In the genomic region with DNA sequence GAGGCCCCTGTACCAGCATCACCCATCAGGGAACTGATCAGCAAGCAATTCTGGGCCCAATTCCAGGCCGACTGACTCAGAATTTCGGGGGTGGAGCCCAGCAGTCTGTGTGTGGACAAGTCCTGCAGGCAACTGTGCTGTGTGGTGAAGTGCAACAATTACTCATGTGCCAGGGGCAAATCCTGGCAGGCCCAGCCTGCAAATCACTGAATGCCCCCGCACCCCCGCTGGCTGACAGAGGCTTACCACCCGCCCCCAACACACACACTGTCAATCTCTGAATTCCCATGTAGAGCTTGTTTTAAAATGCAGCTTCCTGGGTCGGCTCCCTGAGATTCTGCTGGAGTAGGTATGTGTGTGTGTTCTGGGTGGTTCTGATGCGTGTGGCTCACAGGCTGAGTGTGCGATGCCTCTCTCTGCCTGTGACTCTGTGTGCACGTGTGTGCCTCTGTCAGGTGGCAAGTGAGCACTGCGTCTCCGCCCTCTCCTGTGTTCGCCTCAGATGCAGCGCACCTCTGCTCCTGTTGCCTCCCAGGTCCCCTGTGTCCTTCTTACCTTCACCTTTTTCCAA, we compare ENCODE assay signal across 9 cellular contexts. TPM values are rescaled to one million over a fixed set of nuclear protein-coding genes. Genes with fewer than 3 reads are reported as not detected.
A peak's percentile ranks its signal among the peaks of the same experiment; 100 is the strongest.
DNase-seq lines count a peak whose midpoint lies in the region; ATAC-seq, FAIRE-seq and TF ChIP-seq lines count a peak whose summit lies in the region.
"Had no signal": no experiment of that assay in that cellular context is flagged by ENCODE, and none has a peak within 500 bp of the region (broad histone marks: within the 10 kb centered on the region; RNA-seq: fewer than 3 reads in every experiment).

No MANE protein-coding gene starts in this region.

- H3K27me3 ChIP-seq in K562 (ENCODE audit: control insufficient read depth in 2 of 2, insufficient read depth in 2 of 2, low read length in 2 of 2): peaks cover 42 to 62% of the 10 kb centered on the region in 2 experiments; a peak in 4 of 5 replicates
- no peaks in the 10 kb centered on the region for H3K27me3 ChIP-seq in mesendoderm (ENCODE audit: insufficient read depth, low read length, poor library complexity)
- H3K27me3 ChIP-seq: upper lobe of left lung had no signal

- H3K9me3 ChIP-seq in K562 (replicated peaks; ENCODE audit: control insufficient read depth, insufficient read depth, low read depth, low read length): no peaks in the 10 kb centered on the region; the same call in 1 of the 2 replicates
- H3K9me3 ChIP-seq: upper lobe of left lung had no signal

- no peak for TF ChIP-seq CTCF in K562 (IDR thresholded peaks at IDR 0.05 in 2 of 3, conservative IDR thresholded peaks at IDR 0.05 in 1 of 3; ENCODE audit: insufficient read depth in 2 of 3, low read depth in 1 of 3, low read length in 3 of 3)

- no peak for TF ChIP-seq POLR2A in K562 (conservative IDR thresholded peaks at IDR 0.05)

- H2BK5ac ChIP-seq in mesendoderm (ENCODE audit: low read length): no peak overlapping the region

- no peak overlapping the region for H3K23ac ChIP-seq in mesendoderm (ENCODE audit: low read length)

- FAIRE-seq in K562 (lab: Jason Lieb, UNC): peak; percentile 26
- FAIRE-seq in GM19239 (lab: Jason Lieb, UNC): no peak

- intact Hi-C loops in K562 (cut with micrococcal nuclease) (no loop called here), left colon (cut with DNase I, micrococcal nuclease) (no loop called here)

- no peaks in the 10 kb centered on the region for H4K20me1 ChIP-seq in K562 (replicated peaks; ENCODE audit: control insufficient read depth, insufficient read depth, low read length)

- no peaks in the 10 kb centered on the region for H3K9me1 ChIP-seq in K562 (ENCODE audit: control insufficient read depth, insufficient read depth, low read length)

- H3K56ac ChIP-seq in mesendoderm (ENCODE audit: low read length): no peak overlapping the region

- H4K5ac ChIP-seq in mesendoderm (ENCODE audit: low read length): no peak overlapping the region

- H2BK120ac ChIP-seq in mesendoderm (ENCODE audit: low read depth, low read length): no peak overlapping the region

- no peak for TF ChIP-seq RAD21 in K562 (CRISPR knock-in tag; conservative IDR thresholded peaks at IDR 0.05 in 1 of 2, IDR thresholded peaks at IDR 0.05 in 1 of 2)

- no peaks in the 10 kb centered on the region for H3K79me1 ChIP-seq in mesendoderm (ENCODE audit: low read length)

- no TSS peak for BruUV-seq in K562 (replicated peaks; lab: Mats Ljungman, UMichigan)

- no peak overlapping the region for H3K4ac ChIP-seq in mesendoderm (ENCODE audit: low read depth, low read length)

- TF ChIP-seq EP300 in K562 (IDR thresholded peaks at IDR 0.05; ENCODE audit: low read length): no peak

- peaks cover 0 to 13% of the 10 kb centered on the region in 2 experiments; a peak in 2 of 5 replicates for H3K4me1 ChIP-seq in K562 (replicated peaks in 1 of 2; ENCODE audit: control insufficient read depth in 2 of 2, insufficient read depth in 2 of 2, low read length in 2 of 2)
- no peaks in the 10 kb centered on the region for H3K4me1 ChIP-seq in mesendoderm (ENCODE audit: control insufficient read depth, low read depth, low read length)
- H3K4me1 ChIP-seq: upper lobe of left lung had no signal

- DNase-seq in ACHN (peak; percentile 90), HPDE6-E6E7 (ENCODE audit: extremely low spot score) (peak; percentile 99), K562 (ENCODE audit: extremely low read depth in 1 of 4, low spot score in 3 of 4) (peak in 3 of 4 experiments; percentile 34 to 73 (median 71)), kidney glomerular epithelial cell (lab: John Stamatoyannopoulos, UW) (peak; percentile 89), mesendoderm (no peak), GM19239 (ENCODE audit: insufficient read length, low spot score) (no peak), left colon (no peak)
- DNase-seq in stimulated activated naive CD4-positive, alpha-beta T cell treated with Interleukin-2 at 50 U/mL for 16 hours (lab: John Stamatoyannopoulos, UW): no peak

- H2AK5ac ChIP-seq in mesendoderm (ENCODE audit: low read length): no peak overlapping the region

- no peak overlapping the region for H3K4me3 ChIP-seq in K562
- H3K4me3 ChIP-seq in mesendoderm (ENCODE audit: low read length): no peak overlapping the region
- H3K4me3 ChIP-seq: upper lobe of left lung had no signal

- H4K8ac ChIP-seq in mesendoderm (ENCODE audit: low read depth, low read length): no peak overlapping the region

- ATAC-seq in K562: peak; percentile 38; the same call in 2 of the 3 replicates
- ATAC-seq in left colon: no peak

- H3K4me2 ChIP-seq in K562 (ENCODE audit: insufficient read depth, low read length) (no peak overlapping the region), mesendoderm (ENCODE audit: low read length) (no peak overlapping the region)

- no peaks in the 10 kb centered on the region for H3K36me3 ChIP-seq in K562 (ENCODE audit: control insufficient read depth, insufficient read depth, low read length)
- H3K36me3 ChIP-seq in mesendoderm (ENCODE audit: control insufficient read depth, insufficient read depth, low read length): no peaks in the 10 kb centered on the region
- H3K36me3 ChIP-seq: upper lobe of left lung had no signal

- H3K27ac ChIP-seq in K562 (ENCODE audit: extremely low read depth, low read depth, low read length) (no peak overlapping the region), mesendoderm (ENCODE audit: low read depth, low read length) (no peak overlapping the region)
- H3K27ac ChIP-seq: upper lobe of left lung had no signal

- CTCF ChIA-PET in K562 (lab: Yijun Ruan, JAX; ENCODE audit: low intra/inter-chr PET ratio): no interaction called here

- H3K9ac ChIP-seq in K562 (ENCODE audit: insufficient read depth in 1 of 2, low read depth in 2 of 2, low read length in 2 of 2) (no peak overlapping the region), mesendoderm (ENCODE audit: low read length) (no peak overlapping the region)

- no peak overlapping the region for H2BK15ac ChIP-seq in mesendoderm (replicated peaks; ENCODE audit: low read depth)

- no peak overlapping the region for H3K18ac ChIP-seq in mesendoderm (ENCODE audit: low read length)

- POLR2A ChIA-PET in K562 (lab: Yijun Ruan, JAX): interaction anchor here (1.0 kb wide), 1 partner anchor 12 kb away, joined by 3 read pairs; no protein-coding TSS in a partner anchor

- in situ Hi-C loops in ACHN (cut with HindIII; ENCODE audit: low pct_ligation_motif_present, low pct_unique_long_range_greater_than_20kb, low sequenced_read_pairs) (no loop called here), K562 (cut with MboI) (no loop called here)

- 17% methylated on average over 13 of the region's 13 CpGs for WGBS in K562 (ENCODE audit: insufficient coverage, low coverage, missing lambda C conversion rate)
- no CpG with 5 or more reads among the region's 13 CpGs for WGBS in mesendoderm (ENCODE audit: extremely low coverage, insufficient coverage, low lambda C conversion rate)

- H2AFZ ChIP-seq in K562 (ENCODE audit: low read depth, low read length): no peak overlapping the region

- H3K79me2 ChIP-seq in K562 (ENCODE audit: control insufficient read depth, insufficient read depth, low read length) (no peaks in the 10 kb centered on the region), mesendoderm (ENCODE audit: control insufficient read depth, insufficient read depth, low read length) (no peaks in the 10 kb centered on the region)

TF ChIP-seq in K562, 482 proteins besides CTCF, POLR2A, EP300 and RAD21:
- peak; percentile 48; the same call in 1 of the 2 replicates for TF ChIP-seq NFE2 (IDR thresholded peaks at IDR 0.05; ENCODE audit: low read depth)
- peak; percentile 46; the same call in 1 of the 2 replicates for TF ChIP-seq FOSL1 (tag; conservative IDR thresholded peaks at IDR 0.05)
- TF ChIP-seq JUND (IDR thresholded peaks at IDR 0.05; ENCODE audit: borderline replicate concordance, low read depth, low read length): no peak
- TF ChIP-seq JUND (tag; IDR thresholded peaks at IDR 0.05; ENCODE audit: borderline replicate concordance, low read depth, low read length): peak; percentile 12; the same call in 1 of the 3 replicates
- no peak for TF ChIP-seq NCOA6 (IDR thresholded peaks at IDR 0.05)
- TF ChIP-seq NFIC (IDR thresholded peaks at IDR 0.05): peak; percentile 58; the same call in 1 of the 2 replicates

RNA-seq across cellular contexts. Expression of a gene that starts 45.4 kb away (rescaled TPM):
- 114 and 205 TPM in 2 replicates for total RNA-seq in K562 (2011; cell fraction: chromatin; rRNA removed; ENCODE audit: low replicate concordance)
- total RNA-seq in K562 (2011; cell fraction: nucleolus; rRNA removed): 79.2 and 86.9 TPM in 2 replicates
- 142 and 219 TPM in 2 replicates for total RNA-seq in K562 (2011; cell fraction: nucleoplasm; rRNA removed)
- 75.7 and 87.7 TPM in 2 replicates for total RNA-seq in K562 (2014; rRNA removed)
- total RNA-seq in K562 (2014; rRNA removed; fragmentation: Illumina TruSeq; extraction: Trizol): 129 and 148 TPM in 2 replicates
- 94.0 and 97.4 TPM in 2 replicates for total RNA-seq in K562 (2015; rRNA removed; fragmentation: Illumina TruSeq; extraction: Trizol)
- 144 and 147 TPM in 2 replicates for total RNA-seq in K562 (2021)
- 176 and 197 TPM in 2 replicates for polyA plus RNA-seq in K562 (2011; rRNA removed)
- polyA plus RNA-seq in K562 (2011; cell fraction: cytosol; rRNA removed): 34.5 and 75.0 TPM in 2 replicates
- polyA plus RNA-seq in K562 (2011; cell fraction: nucleus; rRNA removed): 38.8 and 65.1 TPM in 2 replicates
- 157 and 163 TPM in 2 replicates for polyA plus RNA-seq in K562 (2012)
- polyA plus RNA-seq in K562 (2014; fragmentation: Illumina TruSeq; extraction: Trizol): 144 and 167 TPM in 2 replicates
- polyA plus RNA-seq in K562 (2014; fragmentation: Nextera tagmentation; extraction: Ambion mirVana): 100 to 1,000 TPM; 212 to 220 TPM
- 107 and 110 TPM in 2 replicates for polyA plus RNA-seq in K562 (2014; rRNA removed)
- 241 and 283 TPM in 2 replicates for polyA minus RNA-seq in K562 (2011; rRNA and poly(A)+ RNA removed)
- 83.5 and 101 TPM in 2 replicates for polyA minus RNA-seq in K562 (2011; cell fraction: cytosol; rRNA and poly(A)+ RNA removed)
- polyA minus RNA-seq in K562 (2011; cell fraction: nucleus; rRNA and poly(A)+ RNA removed): 13.6 and 24.5 TPM in 2 replicates
- 80.3 TPM for polyA plus RNA-seq in mesendoderm (2013, experiment 1 of 2)
- 80.3 TPM for polyA plus RNA-seq in mesendoderm (2013, experiment 2 of 2)
- 100 to 1,000 TPM; 118 to 136 TPM for total RNA-seq in left colon

Comparison
In these comparisons a context has a peak if more than half of its experiments do, and no peak if none do; other contexts are left out.
1. DNase-seq: peak in ACHN (single experiment), HPDE6-E6E7 (single experiment), K562 (3 of 4) and kidney glomerular epithelial cell (single experiment); none in stimulated activated naive CD4-positive, alpha-beta T cell treated with Interleukin-2 at 50 U/mL for 16 hours (single experiment), mesendoderm (single experiment), GM19239 (single experiment) and left colon (0 of 2).